In the genomic region with DNA sequence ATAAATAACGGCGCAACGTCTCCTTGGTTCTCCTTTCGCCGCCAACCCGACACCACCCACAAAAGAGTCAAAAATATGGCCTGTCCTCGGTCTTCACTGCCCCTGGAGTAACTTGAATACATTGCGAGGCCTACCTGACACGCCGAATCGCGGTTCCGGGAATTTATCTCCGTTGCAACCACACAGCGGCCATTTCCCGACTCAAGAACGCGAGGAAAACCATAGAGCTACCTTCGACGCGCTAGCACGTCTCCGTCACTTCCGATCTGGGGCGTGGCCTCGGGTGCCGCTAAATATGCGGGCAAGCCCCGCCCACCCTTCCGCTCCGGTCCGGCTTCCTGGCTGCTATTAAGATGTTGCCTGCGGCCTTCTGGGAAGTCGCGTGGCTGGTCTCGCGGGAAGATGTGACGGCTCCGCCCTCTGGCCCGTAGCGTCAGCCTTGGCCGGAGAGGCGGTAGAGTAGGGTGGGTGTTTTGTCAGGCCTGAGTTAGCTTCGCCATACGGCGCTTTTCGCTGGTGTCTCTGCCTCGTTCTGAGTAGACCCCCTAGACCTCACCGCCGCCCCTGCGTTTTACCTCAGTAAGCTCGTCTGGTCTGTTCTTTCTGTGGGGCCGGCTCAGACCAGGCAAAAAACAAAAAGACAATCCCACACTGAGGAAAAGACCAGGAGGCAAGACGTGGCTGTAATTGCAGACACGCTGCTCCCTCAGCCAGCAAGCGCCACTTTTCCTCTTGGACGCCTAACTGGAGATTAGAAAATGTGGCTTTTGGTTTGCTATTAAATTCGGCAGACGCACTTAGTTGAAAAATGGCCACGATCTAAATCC, we compare ENCODE assay signal across 1 cellular context.
TF ChIP-seq lines count a peak whose summit lies in the region.

A gene with protein sequence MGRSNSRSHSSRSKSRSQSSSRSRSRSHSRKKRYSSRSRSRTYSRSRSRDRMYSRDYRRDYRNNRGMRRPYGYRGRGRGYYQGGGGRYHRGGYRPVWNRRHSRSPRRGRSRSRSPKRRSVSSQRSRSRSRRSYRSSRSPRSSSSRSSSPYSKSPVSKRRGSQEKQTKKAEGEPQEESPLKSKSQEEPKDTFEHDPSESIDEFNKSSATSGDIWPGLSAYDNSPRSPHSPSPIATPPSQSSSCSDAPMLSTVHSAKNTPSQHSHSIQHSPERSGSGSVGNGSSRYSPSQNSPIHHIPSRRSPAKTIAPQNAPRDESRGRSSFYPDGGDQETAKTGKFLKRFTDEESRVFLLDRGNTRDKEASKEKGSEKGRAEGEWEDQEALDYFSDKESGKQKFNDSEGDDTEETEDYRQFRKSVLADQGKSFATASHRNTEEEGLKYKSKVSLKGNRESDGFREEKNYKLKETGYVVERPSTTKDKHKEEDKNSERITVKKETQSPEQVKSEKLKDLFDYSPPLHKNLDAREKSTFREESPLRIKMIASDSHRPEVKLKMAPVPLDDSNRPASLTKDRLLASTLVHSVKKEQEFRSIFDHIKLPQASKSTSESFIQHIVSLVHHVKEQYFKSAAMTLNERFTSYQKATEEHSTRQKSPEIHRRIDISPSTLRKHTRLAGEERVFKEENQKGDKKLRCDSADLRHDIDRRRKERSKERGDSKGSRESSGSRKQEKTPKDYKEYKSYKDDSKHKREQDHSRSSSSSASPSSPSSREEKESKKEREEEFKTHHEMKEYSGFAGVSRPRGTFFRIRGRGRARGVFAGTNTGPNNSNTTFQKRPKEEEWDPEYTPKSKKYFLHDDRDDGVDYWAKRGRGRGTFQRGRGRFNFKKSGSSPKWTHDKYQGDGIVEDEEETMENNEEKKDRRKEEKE (minus strand): TSS at position 268 of the 827 bp plus-strand sequence. CDS start 9,980 bp downstream, outside the sequence.

TF ChIP-seq in HepG2, 621 proteins besides CTCF, POLR2A, EP300 and RAD21 (continued from another document and continues in another):
- TF ChIP-seq ZZZ3 (CRISPR knock-in tag; IDR thresholded peaks at IDR 0.05; ENCODE audit: borderline replicate concordance): peak; percentile 96
- TF ChIP-seq ZNF737 (CRISPR knock-in tag; IDR thresholded peaks at IDR 0.05; ENCODE audit: borderline replicate concordance): 0 out of 2 replicates have a peak, but pooled peaks have one; percentile 80
- no peak for TF ChIP-seq ZNF530 (CRISPR knock-in tag; IDR thresholded peaks at IDR 0.05; ENCODE audit: low read depth)
- peak; percentile 60; the same call in 1 of the 2 replicates for TF ChIP-seq MIXL1 (CRISPR knock-in tag; IDR thresholded peaks at IDR 0.05)
- TF ChIP-seq PLRG1 (conservative IDR thresholded peaks at IDR 0.05): no peak
- TF ChIP-seq HOXA3 (CRISPR knock-in tag; IDR thresholded peaks at IDR 0.05): peak; percentile 82
- TF ChIP-seq ADNP (CRISPR knock-in tag; IDR thresholded peaks at IDR 0.05): no peak
- TF ChIP-seq PCBP2 (optimal IDR thresholded peaks at IDR 0.05; ENCODE audit: low read depth, low read length, poor library complexity, severe bottlenecking): no peak
- TF ChIP-seq SPEN (CRISPR knock-in tag; IDR thresholded peaks at IDR 0.05; ENCODE audit: low read depth): peak; percentile 87; the same call in 1 of the 2 replicates
- TF ChIP-seq, protein P1, sequence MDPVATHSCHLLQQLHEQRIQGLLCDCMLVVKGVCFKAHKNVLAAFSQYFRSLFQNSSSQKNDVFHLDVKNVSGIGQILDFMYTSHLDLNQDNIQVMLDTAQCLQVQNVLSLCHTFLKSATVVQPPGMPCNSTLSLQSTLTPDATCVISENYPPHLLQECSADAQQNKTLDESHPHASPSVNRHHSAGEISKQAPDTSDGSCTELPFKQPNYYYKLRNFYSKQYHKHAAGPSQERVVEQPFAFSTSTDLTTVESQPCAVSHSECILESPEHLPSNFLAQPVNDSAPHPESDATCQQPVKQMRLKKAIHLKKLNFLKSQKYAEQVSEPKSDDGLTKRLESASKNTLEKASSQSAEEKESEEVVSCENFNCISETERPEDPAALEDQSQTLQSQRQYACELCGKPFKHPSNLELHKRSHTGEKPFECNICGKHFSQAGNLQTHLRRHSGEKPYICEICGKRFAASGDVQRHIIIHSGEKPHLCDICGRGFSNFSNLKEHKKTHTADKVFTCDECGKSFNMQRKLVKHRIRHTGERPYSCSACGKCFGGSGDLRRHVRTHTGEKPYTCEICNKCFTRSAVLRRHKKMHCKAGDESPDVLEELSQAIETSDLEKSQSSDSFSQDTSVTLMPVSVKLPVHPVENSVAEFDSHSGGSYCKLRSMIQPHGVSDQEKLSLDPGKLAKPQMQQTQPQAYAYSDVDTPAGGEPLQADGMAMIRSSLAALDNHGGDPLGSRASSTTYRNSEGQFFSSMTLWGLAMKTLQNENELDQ (CRISPR knock-in tag; IDR thresholded peaks at IDR 0.05; ENCODE audit: borderline replicate concordance): no peak
- TF ChIP-seq TBL1XR1 (IDR thresholded peaks at IDR 0.05; ENCODE audit: borderline replicate concordance, low read length, partially characterized antibody): peak; percentile 17
- peak; percentile 77 for TF ChIP-seq SRSF1 (optimal IDR thresholded peaks at IDR 0.05; ENCODE audit: low read depth, low read length)
- TF ChIP-seq, protein P2, sequence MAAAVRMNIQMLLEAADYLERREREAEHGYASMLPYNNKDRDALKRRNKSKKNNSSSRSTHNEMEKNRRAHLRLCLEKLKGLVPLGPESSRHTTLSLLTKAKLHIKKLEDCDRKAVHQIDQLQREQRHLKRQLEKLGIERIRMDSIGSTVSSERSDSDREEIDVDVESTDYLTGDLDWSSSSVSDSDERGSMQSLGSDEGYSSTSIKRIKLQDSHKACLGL (CRISPR knock-in tag; IDR thresholded peaks at IDR 0.05): peak; percentile 67
- TF ChIP-seq KAT7 (CRISPR knock-in tag; IDR thresholded peaks at IDR 0.05; ENCODE audit: borderline replicate concordance): 0 out of 2 replicates have a peak, but pooled peaks have one; percentile 41
- peak; percentile 65; the same call in 1 of the 2 replicates for TF ChIP-seq SP1 (IDR thresholded peaks at IDR 0.05)
- peak; percentile 94 for TF ChIP-seq SP1 (CRISPR knock-in tag; IDR thresholded peaks at IDR 0.05)
- no peak for TF ChIP-seq JUNB (CRISPR knock-in tag; IDR thresholded peaks at IDR 0.05; ENCODE audit: borderline replicate concordance)
- TF ChIP-seq, protein P3, sequence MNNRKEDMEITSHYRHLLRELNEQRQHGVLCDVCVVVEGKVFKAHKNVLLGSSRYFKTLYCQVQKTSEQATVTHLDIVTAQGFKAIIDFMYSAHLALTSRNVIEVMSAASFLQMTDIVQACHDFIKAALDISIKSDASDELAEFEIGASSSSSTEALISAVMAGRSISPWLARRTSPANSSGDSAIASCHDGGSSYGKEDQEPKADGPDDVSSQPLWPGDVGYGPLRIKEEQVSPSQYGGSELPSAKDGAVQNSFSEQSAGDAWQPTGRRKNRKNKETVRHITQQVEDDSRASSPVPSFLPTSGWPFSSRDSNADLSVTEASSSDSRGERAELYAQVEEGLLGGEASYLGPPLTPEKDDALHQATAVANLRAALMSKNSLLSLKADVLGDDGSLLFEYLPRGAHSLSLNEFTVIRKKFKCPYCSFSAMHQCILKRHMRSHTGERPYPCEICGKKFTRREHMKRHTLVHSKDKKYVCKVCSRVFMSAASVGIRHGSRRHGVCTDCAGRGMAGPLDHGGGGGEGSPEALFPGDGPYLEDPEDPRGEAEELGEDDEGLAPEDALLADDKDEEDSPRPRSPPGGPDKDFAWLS (CRISPR knock-in tag; IDR thresholded peaks at IDR 0.05; ENCODE audit: borderline replicate concordance): no peak
- peak; percentile 54 for TF ChIP-seq NFKBIZ (CRISPR knock-in tag; IDR thresholded peaks at IDR 0.05)
- TF ChIP-seq, protein P4, sequence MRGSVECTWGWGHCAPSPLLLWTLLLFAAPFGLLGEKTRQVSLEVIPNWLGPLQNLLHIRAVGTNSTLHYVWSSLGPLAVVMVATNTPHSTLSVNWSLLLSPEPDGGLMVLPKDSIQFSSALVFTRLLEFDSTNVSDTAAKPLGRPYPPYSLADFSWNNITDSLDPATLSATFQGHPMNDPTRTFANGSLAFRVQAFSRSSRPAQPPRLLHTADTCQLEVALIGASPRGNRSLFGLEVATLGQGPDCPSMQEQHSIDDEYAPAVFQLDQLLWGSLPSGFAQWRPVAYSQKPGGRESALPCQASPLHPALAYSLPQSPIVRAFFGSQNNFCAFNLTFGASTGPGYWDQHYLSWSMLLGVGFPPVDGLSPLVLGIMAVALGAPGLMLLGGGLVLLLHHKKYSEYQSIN (CRISPR knock-in tag; IDR thresholded peaks at IDR 0.05; ENCODE audit: borderline replicate concordance): no peak; the same call in 1 of the 2 replicates
- TF ChIP-seq, protein P5, sequence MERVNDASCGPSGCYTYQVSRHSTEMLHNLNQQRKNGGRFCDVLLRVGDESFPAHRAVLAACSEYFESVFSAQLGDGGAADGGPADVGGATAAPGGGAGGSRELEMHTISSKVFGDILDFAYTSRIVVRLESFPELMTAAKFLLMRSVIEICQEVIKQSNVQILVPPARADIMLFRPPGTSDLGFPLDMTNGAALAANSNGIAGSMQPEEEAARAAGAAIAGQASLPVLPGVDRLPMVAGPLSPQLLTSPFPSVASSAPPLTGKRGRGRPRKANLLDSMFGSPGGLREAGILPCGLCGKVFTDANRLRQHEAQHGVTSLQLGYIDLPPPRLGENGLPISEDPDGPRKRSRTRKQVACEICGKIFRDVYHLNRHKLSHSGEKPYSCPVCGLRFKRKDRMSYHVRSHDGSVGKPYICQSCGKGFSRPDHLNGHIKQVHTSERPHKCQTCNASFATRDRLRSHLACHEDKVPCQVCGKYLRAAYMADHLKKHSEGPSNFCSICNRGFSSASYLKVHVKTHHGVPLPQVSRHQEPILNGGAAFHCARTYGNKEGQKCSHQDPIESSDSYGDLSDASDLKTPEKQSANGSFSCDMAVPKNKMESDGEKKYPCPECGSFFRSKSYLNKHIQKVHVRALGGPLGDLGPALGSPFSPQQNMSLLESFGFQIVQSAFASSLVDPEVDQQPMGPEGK (CRISPR knock-in tag; IDR thresholded peaks at IDR 0.05): peak; percentile 22; the same call in 1 of the 2 replicates
- peak; percentile 74 for TF ChIP-seq TEAD3 (CRISPR knock-in tag; optimal IDR thresholded peaks at IDR 0.05; ENCODE audit: borderline replicate concordance)
- TF ChIP-seq, protein P6, sequence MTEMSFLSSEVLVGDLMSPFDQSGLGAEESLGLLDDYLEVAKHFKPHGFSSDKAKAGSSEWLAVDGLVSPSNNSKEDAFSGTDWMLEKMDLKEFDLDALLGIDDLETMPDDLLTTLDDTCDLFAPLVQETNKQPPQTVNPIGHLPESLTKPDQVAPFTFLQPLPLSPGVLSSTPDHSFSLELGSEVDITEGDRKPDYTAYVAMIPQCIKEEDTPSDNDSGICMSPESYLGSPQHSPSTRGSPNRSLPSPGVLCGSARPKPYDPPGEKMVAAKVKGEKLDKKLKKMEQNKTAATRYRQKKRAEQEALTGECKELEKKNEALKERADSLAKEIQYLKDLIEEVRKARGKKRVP (CRISPR knock-in tag; IDR thresholded peaks at IDR 0.05): peak in 1 of 2 experiments; percentile 73; a peak in 2 of 4 replicates
- TF ChIP-seq KLF9 (CRISPR knock-in tag; IDR thresholded peaks at IDR 0.05; ENCODE audit: low read depth): no peak; the same call in 1 of the 2 replicates
- peak; percentile 2 for TF ChIP-seq ETV6 (CRISPR knock-in tag; conservative IDR thresholded peaks at IDR 0.05)
- no peak; the same call in 1 of the 2 replicates for TF ChIP-seq SUZ12 (IDR thresholded peaks at IDR 0.05; ENCODE audit: low read depth, low read length)
- no peak for TF ChIP-seq HNRNPK (IDR thresholded peaks at IDR 0.05; ENCODE audit: low read depth, low read length, poor library complexity, severe bottlenecking)
- TF ChIP-seq PAF1 (CRISPR knock-in tag; IDR thresholded peaks at IDR 0.05): no peak
- TF ChIP-seq, protein P7, sequence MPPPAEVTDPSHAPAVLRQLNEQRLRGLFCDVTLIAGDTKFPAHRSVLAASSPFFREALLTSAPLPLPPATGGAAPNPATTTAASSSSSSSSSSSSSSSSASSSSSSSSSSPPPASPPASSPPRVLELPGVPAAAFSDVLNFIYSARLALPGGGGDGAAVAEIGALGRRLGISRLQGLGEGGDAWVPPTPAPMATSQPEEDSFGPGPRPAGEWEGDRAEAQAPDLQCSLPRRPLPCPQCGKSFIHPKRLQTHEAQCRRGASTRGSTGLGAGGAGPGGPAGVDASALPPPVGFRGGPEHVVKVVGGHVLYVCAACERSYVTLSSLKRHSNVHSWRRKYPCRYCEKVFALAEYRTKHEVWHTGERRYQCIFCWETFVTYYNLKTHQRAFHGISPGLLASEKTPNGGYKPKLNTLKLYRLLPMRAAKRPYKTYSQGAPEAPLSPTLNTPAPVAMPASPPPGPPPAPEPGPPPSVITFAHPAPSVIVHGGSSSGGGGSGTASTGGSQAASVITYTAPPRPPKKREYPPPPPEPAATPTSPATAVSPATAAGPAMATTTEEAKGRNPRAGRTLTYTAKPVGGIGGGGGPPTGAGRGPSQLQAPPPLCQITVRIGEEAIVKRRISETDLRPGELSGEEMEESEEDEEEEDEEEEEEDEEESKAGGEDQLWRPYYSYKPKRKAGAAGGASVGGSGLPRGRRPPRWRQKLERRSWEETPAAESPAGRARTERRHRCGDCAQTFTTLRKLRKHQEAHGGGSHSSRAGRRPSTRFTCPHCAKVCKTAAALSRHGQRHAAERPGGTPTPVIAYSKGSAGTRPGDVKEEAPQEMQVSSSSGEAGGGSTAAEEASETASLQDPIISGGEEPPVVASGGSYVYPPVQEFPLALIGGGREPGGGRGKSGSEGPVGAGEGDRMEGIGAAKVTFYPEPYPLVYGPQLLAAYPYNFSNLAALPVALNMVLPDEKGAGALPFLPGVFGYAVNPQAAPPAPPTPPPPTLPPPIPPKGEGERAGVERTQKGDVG (CRISPR knock-in tag; IDR thresholded peaks at IDR 0.05; ENCODE audit: borderline replicate concordance): peak; percentile 77; the same call in 1 of the 2 replicates
- peak; percentile 93; the same call in 1 of the 2 replicates for TF ChIP-seq ZNF350 (CRISPR knock-in tag; IDR thresholded peaks at IDR 0.05; ENCODE audit: borderline replicate concordance, low read depth)
- TF ChIP-seq, protein P8, sequence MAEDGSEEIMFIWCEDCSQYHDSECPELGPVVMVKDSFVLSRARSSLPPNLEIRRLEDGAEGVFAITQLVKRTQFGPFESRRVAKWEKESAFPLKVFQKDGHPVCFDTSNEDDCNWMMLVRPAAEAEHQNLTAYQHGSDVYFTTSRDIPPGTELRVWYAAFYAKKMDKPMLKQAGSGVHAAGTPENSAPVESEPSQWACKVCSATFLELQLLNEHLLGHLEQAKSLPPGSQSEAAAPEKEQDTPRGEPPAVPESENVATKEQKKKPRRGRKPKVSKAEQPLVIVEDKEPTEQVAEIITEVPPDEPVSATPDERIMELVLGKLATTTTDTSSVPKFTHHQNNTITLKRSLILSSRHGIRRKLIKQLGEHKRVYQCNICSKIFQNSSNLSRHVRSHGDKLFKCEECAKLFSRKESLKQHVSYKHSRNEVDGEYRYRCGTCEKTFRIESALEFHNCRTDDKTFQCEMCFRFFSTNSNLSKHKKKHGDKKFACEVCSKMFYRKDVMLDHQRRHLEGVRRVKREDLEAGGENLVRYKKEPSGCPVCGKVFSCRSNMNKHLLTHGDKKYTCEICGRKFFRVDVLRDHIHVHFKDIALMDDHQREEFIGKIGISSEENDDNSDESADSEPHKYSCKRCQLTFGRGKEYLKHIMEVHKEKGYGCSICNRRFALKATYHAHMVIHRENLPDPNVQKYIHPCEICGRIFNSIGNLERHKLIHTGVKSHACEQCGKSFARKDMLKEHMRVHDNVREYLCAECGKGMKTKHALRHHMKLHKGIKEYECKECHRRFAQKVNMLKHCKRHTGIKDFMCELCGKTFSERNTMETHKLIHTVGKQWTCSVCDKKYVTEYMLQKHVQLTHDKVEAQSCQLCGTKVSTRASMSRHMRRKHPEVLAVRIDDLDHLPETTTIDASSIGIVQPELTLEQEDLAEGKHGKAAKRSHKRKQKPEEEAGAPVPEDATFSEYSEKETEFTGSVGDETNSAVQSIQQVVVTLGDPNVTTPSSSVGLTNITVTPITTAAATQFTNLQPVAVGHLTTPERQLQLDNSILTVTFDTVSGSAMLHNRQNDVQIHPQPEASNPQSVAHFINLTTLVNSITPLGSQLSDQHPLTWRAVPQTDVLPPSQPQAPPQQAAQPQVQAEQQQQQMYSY (CRISPR knock-in tag; IDR thresholded peaks at IDR 0.05): no peak; the same call in none of the 2 replicates
